Comparison of ENCODE assay signal across 11 cellular contexts in genomic region chr7:21526007-21526406, GRCh38. TPM values are rescaled to one million over a fixed set of nuclear protein-coding genes. Genes with fewer than 3 reads are reported as not detected.
A peak's percentile ranks its signal among the peaks of the same experiment; 100 is the strongest.
DNase-seq lines count a peak whose midpoint lies in the region; FAIRE-seq and TF ChIP-seq lines count a peak whose summit lies in the region.
"Had no signal": no experiment of that assay in that cellular context is flagged by ENCODE, and none has a peak within 500 bp of the region (broad histone marks: within the 10 kb centered on the region; RNA-seq: fewer than 3 reads in every experiment).

No MANE protein-coding gene starts in this region.

- H3K9ac ChIP-seq in KMS-11: no peak overlapping the region

- no peak overlapping the region for H3K4me2 ChIP-seq in KMS-11

- TF ChIP-seq CTCF in D721Med (IDR thresholded peaks at IDR 0.05; ENCODE audit: insufficient read depth, missing control alignments) (peak; percentile 10), KMS-11 (conservative IDR thresholded peaks at IDR 0.05; ENCODE audit: low read depth, low read length) (peak; percentile 58), brain (conservative IDR thresholded peaks at IDR 0.05) (peak; percentile 24 to 26)

- no peaks in the 10 kb centered on the region for H4K20me1 ChIP-seq in KMS-11 (ENCODE audit: insufficient read depth)

- no peak overlapping the region for H3K4me3 Mint-ChIP-seq in brain

- peaks cover 4% of the 10 kb centered on the region for H3K27me3 Mint-ChIP-seq in brain

- H3K36me3 Mint-ChIP-seq in brain: no peaks in the 10 kb centered on the region

- FAIRE-seq in D721Med (lab: Jason Lieb, UNC): no peak

- DNase-seq in D721Med (ENCODE audit: insufficient read length, low spot score) (no peak), myocyte (ENCODE audit: low read depth) (peak; percentile 17), NCI-H524 treated with DMSO at 0.1 percent for 48 hours (lab: John Stamatoyannopoulos, UW) (no peak)
- no peak for DNase-seq in activated CD4-positive, alpha-beta T cell treated with anti-CD3 and anti-CD28 coated beads for 4 hours
- DNase-seq in activated naive CD4-positive, alpha-beta T cell treated with anti-CD3 and anti-CD28 coated beads, Interleukin-2, amount 50 U/mL, for 16 hours: no peak
- DNase-seq in activated CD4-positive, alpha-beta T cell treated with anti-CD3 and anti-CD28 coated beads, Interleukin-2, amount 50 U/mL, for 1 hour: no peak
- DNase-seq: cortex of kidney, NCI-H510A treated with DMSO at 0.1 percent for 48 hours had no signal

- H3K4me1 ChIP-seq in KMS-11 (ENCODE audit: low read depth, poor library complexity, severe bottlenecking): no peaks in the 10 kb centered on the region

- no peak overlapping the region for H3K27ac ChIP-seq in KMS-11

- no peaks in the 10 kb centered on the region for H3K79me2 ChIP-seq in KMS-11 (ENCODE audit: insufficient read depth, low read depth)

- H3K4me3 ChIP-seq in KMS-11 (IDR thresholded peaks at IDR 0.05; ENCODE audit: insufficient read depth, low read depth, low read length): no peak overlapping the region

- H3K36me3 ChIP-seq in KMS-11 (ENCODE audit: insufficient read depth): no peaks in the 10 kb centered on the region

- no peaks in the 10 kb centered on the region for H3K27me3 ChIP-seq in KMS-11 (ENCODE audit: insufficient read depth, low read depth)

- H3K9me3 Mint-ChIP-seq in brain: peaks cover 4 to 17% (median 6%) of the 10 kb centered on the region in 5 experiments

- no peaks in the 10 kb centered on the region for H3K4me1 Mint-ChIP-seq in brain

- no peak overlapping the region for H2AFZ ChIP-seq in KMS-11 (ENCODE audit: low read depth)

- H3K27ac Mint-ChIP-seq in brain: no peak overlapping the region

RNA-seq across cellular contexts. Expression of gene DNAH11, which starts 16.8 kb away (rescaled TPM):
- not detected for polyA plus RNA-seq in brain (ENCODE audit: insufficient read depth, low read depth, low replicate concordance)
- 0.05 and 0.13 TPM in 2 replicates for total RNA-seq in myocyte
- 0.09 TPM for polyA plus RNA-seq in myocyte (2012)
- total RNA-seq: activated CD8-positive, alpha-beta memory T cell treated with anti-CD3 and anti-CD28 coated beads for 36 hours had no signal
